ENCODE assay signal across 9 cellular contexts in genomic region chr1:155049651-155050559, GRCh38. TPM values are rescaled to one million over a fixed set of nuclear protein-coding genes. Genes with fewer than 3 reads are reported as not detected.
DNase-seq lines count a peak whose midpoint lies in the region; ATAC-seq, FAIRE-seq and TF ChIP-seq lines count a peak whose summit lies in the region.
"Had no signal": no experiment of that assay in that cellular context is flagged by ENCODE, and none has a peak within 500 bp of the region (broad histone marks: within the 10 kb centered on the region; RNA-seq: fewer than 3 reads in every experiment).

No MANE protein-coding gene starts in this region.

- 16 to 33% methylated on average over 4 to 10 of the region's 10 CpGs for WGBS in testis, 2 donors

- DNase-seq in AG04450 (ENCODE audit: low read depth, low spot score) (no peak), keratinocyte (ENCODE audit: low read depth, low spot score) (no peak), testis (no peak), Ammon's horn (ENCODE audit: low spot score) (no peak), SW 1271 (lab: John Stamatoyannopoulos, UW) (no peak)
- DNase-seq in activated naive CD4-positive, alpha-beta T cell treated with anti-CD3 and anti-CD28 coated beads, Interleukin-2, amount 50 U/mL, for 72 hours (ENCODE audit: low spot score in 2 of 2) = no peak
- DNase-seq in stimulated activated naive CD4-positive, alpha-beta T cell treated with Interleukin-2 at 50 U/mL for 16 hours (lab: John Stamatoyannopoulos, UW) = no peak

- H3K4me3 ChIP-seq in AG04450 (ENCODE audit: low read depth, low read length) (peak overlapping the region; percentile 73), HEK293 (ENCODE audit: low read depth, low read length) (no peak overlapping the region; the same call in 1 of the 2 replicates), keratinocyte (ENCODE audit: control insufficient read depth in 2 of 3, extremely low read depth in 1 of 3, insufficient read depth in 2 of 3, low read depth in 1 of 3, low read length in 3 of 3) (peak overlapping the region in 1 of 3 experiments; percentile 84), testis (peak overlapping the region; percentile 67 to 82)

- no peak overlapping the region for H3K27ac ChIP-seq in AG04450 (ENCODE audit: low read depth, low read length)
- peak overlapping the region; percentile 27; the same call in 1 of the 2 replicates for H3K27ac ChIP-seq in HEK293 (ENCODE audit: extremely low read depth, low read depth, low read length)
- H3K27ac ChIP-seq in keratinocyte (ENCODE audit: control insufficient read depth, insufficient read depth, low read length) = peak overlapping the region; percentile 63
- peak overlapping the region; percentile 73 to 88 for H3K27ac ChIP-seq in testis

- intact Hi-C loops in testis (cut with DNase I; ENCODE audit: low total_unique reads) = no loop called here

- ATAC-seq in activated naive CD4-positive, alpha-beta T cell treated with anti-CD3 and anti-CD28 coated beads, Interleukin-2, amount 50 U/mL, for 72 hours = no peak

- POLR2A ChIA-PET in AG04450 (lab: Yijun Ruan, JAX) = interaction anchor here (0.6 to 1.4 kb wide), 2 partner anchors 113 to 125 kb away, joined by 4 to 8 read pairs; partner anchors contain the start of gene PMVK
- POLR2A ChIA-PET in HEK293 (lab: Yijun Ruan, JAX) = interaction anchor here (1.0 to 1.6 kb wide), 9 partner anchors 8 to 123 kb away, joined by 4 to 10 read pairs (median 6); partner anchors contain the start of genes EFNA3, KRTCAP2 and SHC1

- no peaks in the 10 kb centered on the region for H4K20me1 ChIP-seq in keratinocyte (ENCODE audit: control insufficient read depth, extremely low read depth, insufficient read depth, low read length)

- dilution Hi-C loops in keratinocyte (cut with MboI; ENCODE audit: extremely low pct_ligation_motif_present, low sequenced_read_pairs) = no loop called here

- H3K4me2 ChIP-seq in keratinocyte (ENCODE audit: control insufficient read depth, extremely low read depth, insufficient read depth, low read depth, low read length) = peak overlapping the region; percentile 98

- H3K9me1 ChIP-seq in keratinocyte (ENCODE audit: control insufficient read depth, extremely low read depth, insufficient read depth, low read length) = no peaks in the 10 kb centered on the region

- H3K27ac Mint-ChIP-seq in activated naive CD4-positive, alpha-beta T cell treated with anti-CD3 and anti-CD28 coated beads, Interleukin-2, amount 50 U/mL, for 72 hours = peak overlapping the region; percentile 29 to 75

- H3K9me3 ChIP-seq in AG04450 (ENCODE audit: control insufficient read depth, insufficient read depth, low read length) (no peaks in the 10 kb centered on the region; the same call in 1 of the 2 replicates), HEK293 (ENCODE audit: control insufficient read depth, insufficient read depth, low read depth, low read length) (no peaks in the 10 kb centered on the region), keratinocyte (ENCODE audit: control insufficient read depth, low read depth, low read length) (no peaks in the 10 kb centered on the region), testis (no peaks in the 10 kb centered on the region)

- H3K9me3 Mint-ChIP-seq in activated naive CD4-positive, alpha-beta T cell treated with anti-CD3 and anti-CD28 coated beads, Interleukin-2, amount 50 U/mL, for 72 hours = no peaks in the 10 kb centered on the region

- FAIRE-seq in keratinocyte (lab: Jason Lieb, UNC) = peak; percentile 46

- peaks cover 9% of the 10 kb centered on the region for H3K4me1 ChIP-seq in HEK293 (ENCODE audit: control insufficient read depth, insufficient read depth, low read length)
- peaks cover 37% of the 10 kb centered on the region for H3K4me1 ChIP-seq in keratinocyte (ENCODE audit: control insufficient read depth, extremely low read depth, insufficient read depth, low read length)
- peaks cover 21% of the 10 kb centered on the region for H3K4me1 ChIP-seq in testis

- H3K79me2 ChIP-seq in keratinocyte (ENCODE audit: control insufficient read depth, insufficient read depth, low read length) = peaks cover 26% of the 10 kb centered on the region

- TF ChIP-seq POLR2A in testis (IDR thresholded peaks at IDR 0.05) = no peak

- peak overlapping the region; percentile 94 for H2AFZ ChIP-seq in keratinocyte (ENCODE audit: control insufficient read depth, low read length)

- CTCF ChIA-PET in AG04450 (lab: Charles Lee) = interaction anchor here (1.0 to 3.7 kb wide), 12 partner anchors 8 to 55 kb away, joined by 3 to 19 read pairs (median 4); partner anchors contain the start of genes EFNA3 and EFNA4
- CTCF ChIA-PET in HEK293 (lab: Yijun Ruan, JAX) = interaction anchor here (0.7 to 9.2 kb wide), 20 partner anchors 8 to 157 kb away, joined by 3 to 94 read pairs (median 4); partner anchors contain the start of genes PBXIP1 and ZBTB7B

- no peaks in the 10 kb centered on the region for H3K27me3 ChIP-seq in AG04450 (ENCODE audit: control insufficient read depth, insufficient read depth, low read length)
- H3K27me3 ChIP-seq in keratinocyte (ENCODE audit: control insufficient read depth, extremely low read depth, insufficient read depth, low read length) = no peaks in the 10 kb centered on the region
- no peaks in the 10 kb centered on the region for H3K27me3 ChIP-seq in testis

- peaks cover 0 to 15% of the 10 kb centered on the region in 2 experiments; a peak in 1 of 3 replicates for H3K36me3 ChIP-seq in HEK293 (ENCODE audit: control insufficient read depth in 2 of 2, insufficient read depth in 1 of 2, low read length in 2 of 2)
- peaks cover 0 to 5% of the 10 kb centered on the region in 2 experiments for H3K36me3 ChIP-seq in keratinocyte (ENCODE audit: control insufficient read depth in 2 of 2, extremely low read depth in 1 of 2, insufficient read depth in 2 of 2, low read length in 2 of 2)
- H3K36me3 ChIP-seq in testis (ENCODE audit: low read depth, missing control alignments) = no peaks in the 10 kb centered on the region

- H3K36me3 Mint-ChIP-seq in activated naive CD4-positive, alpha-beta T cell treated with anti-CD3 and anti-CD28 coated beads, Interleukin-2, amount 50 U/mL, for 72 hours = no peaks in the 10 kb centered on the region

- TF ChIP-seq CTCF in AG04450 (IDR thresholded peaks at IDR 0.05; ENCODE audit: low read depth, low read length) = no peak
- no peak for TF ChIP-seq CTCF in HEK293 (tag by site-specific recombination; IDR thresholded peaks at IDR 0.05)
- no peak for TF ChIP-seq CTCF in keratinocyte (optimal IDR thresholded peaks at IDR 0.05 in 1 of 3, IDR thresholded peaks at IDR 0.05 in 1 of 3, conservative IDR thresholded peaks at IDR 0.05 in 1 of 3; ENCODE audit: extremely low read depth in 1 of 3, insufficient read depth in 2 of 3, low read length in 3 of 3)
- TF ChIP-seq CTCF in testis (IDR thresholded peaks at IDR 0.05) = no peak

- peak overlapping the region; percentile 75 for H3K9ac ChIP-seq in keratinocyte (ENCODE audit: control insufficient read depth, extremely low read depth, insufficient read depth, low read length)

RNA-seq across cellular contexts. Expression of gene ADAM15, which starts 1.2 kb away (rescaled TPM):
- polyA plus RNA-seq in AG04450 (2011; rRNA removed) (25.9 and 37.5 TPM in 2 replicates), keratinocyte (130 to 280 TPM (median 131 TPM) in 3 replicates), testis (ENCODE audit: insufficient read depth, low read depth, low replicate concordance) (42.6 TPM)
- 60.1 and 73.7 TPM in 2 replicates for polyA minus RNA-seq in AG04450 (2011; rRNA and poly(A)+ RNA removed)
- total RNA-seq in activated naive CD4-positive, alpha-beta T cell treated with anti-CD3 and anti-CD28 coated beads, Interleukin-2, amount 50 U/mL, for 72 hours = 10 to 100 TPM; 49.9 to 52.8 TPM
- 106 TPM for polyA plus RNA-seq in keratinocyte (2011; ENCODE audit: low read depth)
- polyA plus RNA-seq in keratinocyte (2011; cell fraction: cytosol; rRNA removed) = 98.3 and 169 TPM in 2 replicates
- 313 and 412 TPM in 2 replicates for polyA plus RNA-seq in keratinocyte (2011; cell fraction: nucleus; rRNA removed)
- polyA plus RNA-seq in keratinocyte (2012; ENCODE audit: low replicate concordance) = 166 and 194 TPM in 2 replicates
- 269 to 455 TPM (median 448 TPM) in 3 replicates for polyA minus RNA-seq in keratinocyte
- polyA minus RNA-seq in keratinocyte (2011; cell fraction: cytosol; rRNA and poly(A)+ RNA removed) = 471 TPM
- 347 and 394 TPM in 2 replicates for polyA minus RNA-seq in keratinocyte (2011; cell fraction: nucleus; rRNA and poly(A)+ RNA removed)
- 10 to 100 TPM; 30.7 to 34.5 TPM for total RNA-seq in testis

RNA-seq across cellular contexts. Expression of gene EFNA4, which starts 13.6 kb away (rescaled TPM):
- polyA plus RNA-seq in AG04450 (2011; rRNA removed) = 10.1 and 12.9 TPM in 2 replicates
- 8.8 and 8.9 TPM in 2 replicates for polyA minus RNA-seq in AG04450 (2011; rRNA and poly(A)+ RNA removed)
- 1 to 10 TPM; 5.7 to 9.5 TPM for total RNA-seq in activated naive CD4-positive, alpha-beta T cell treated with anti-CD3 and anti-CD28 coated beads, Interleukin-2, amount 50 U/mL, for 72 hours
- 7.6 to 11.0 TPM (median 9.9 TPM) in 3 replicates for polyA plus RNA-seq in keratinocyte
- polyA plus RNA-seq in keratinocyte (2011; ENCODE audit: low read depth) = 7.7 TPM
- 5.6 and 8.1 TPM in 2 replicates for polyA plus RNA-seq in keratinocyte (2011; cell fraction: cytosol; rRNA removed)
- polyA plus RNA-seq in keratinocyte (2011; cell fraction: nucleus; rRNA removed) = 13.7 and 15.9 TPM in 2 replicates
- 7.2 and 12.3 TPM in 2 replicates for polyA plus RNA-seq in keratinocyte (2012; ENCODE audit: low replicate concordance)
- polyA minus RNA-seq in keratinocyte = 5.4 to 9.9 TPM (median 7.6 TPM) in 3 replicates
- polyA minus RNA-seq in keratinocyte (2011; cell fraction: cytosol; rRNA and poly(A)+ RNA removed) = 12.3 TPM
- polyA minus RNA-seq in keratinocyte (2011; cell fraction: nucleus; rRNA and poly(A)+ RNA removed) = 7.3 and 8.2 TPM in 2 replicates
- 1 to 10 TPM; 5.3 to 6.9 TPM for total RNA-seq in testis
- 6.0 TPM for polyA plus RNA-seq in testis (ENCODE audit: insufficient read depth, low read depth, low replicate concordance)

RNA-seq across cellular contexts. Expression of gene DCST1, which starts 16.3 kb away (rescaled TPM):
- not detected in 2 replicates for polyA plus RNA-seq in AG04450 (2011; rRNA removed)
- polyA minus RNA-seq in AG04450 (2011; rRNA and poly(A)+ RNA removed) = not detected in 2 replicates
- total RNA-seq in activated naive CD4-positive, alpha-beta T cell treated with anti-CD3 and anti-CD28 coated beads, Interleukin-2, amount 50 U/mL, for 72 hours = under 1 TPM in 1 of 2 donors, not detected in 1; 0.34 TPM
- polyA plus RNA-seq in keratinocyte = 0.05 TPM in 1 of 3 replicates, not detected in the others
- polyA plus RNA-seq in keratinocyte (2011; ENCODE audit: low read depth) = not detected
- not detected in 2 replicates for polyA plus RNA-seq in keratinocyte (2011; cell fraction: cytosol; rRNA removed)
- polyA plus RNA-seq in keratinocyte (2011; cell fraction: nucleus; rRNA removed) = 0.11 and 0.27 TPM in 2 replicates
- 0.14 TPM in 1 of 2 replicates, not detected in the other for polyA plus RNA-seq in keratinocyte (2012; ENCODE audit: low replicate concordance)
- 0.43 TPM in 1 of 3 replicates, not detected in the others for polyA minus RNA-seq in keratinocyte
- polyA minus RNA-seq in keratinocyte (2011; cell fraction: cytosol; rRNA and poly(A)+ RNA removed) = not detected
- not detected in 2 replicates for polyA minus RNA-seq in keratinocyte (2011; cell fraction: nucleus; rRNA and poly(A)+ RNA removed)
- total RNA-seq in testis = 1 to 10 TPM; 4.5 to 9.4 TPM
- polyA plus RNA-seq in testis (ENCODE audit: insufficient read depth, low read depth, low replicate concordance) = 15.2 TPM
- total RNA-seq: pulmonary artery endothelial cell had no signal

RNA-seq across cellular contexts. Expression of gene DCST2, which starts 16.3 kb away (rescaled TPM):
- 0.07 and 0.19 TPM in 2 replicates for polyA plus RNA-seq in AG04450 (2011; rRNA removed)
- polyA minus RNA-seq in AG04450 (2011; rRNA and poly(A)+ RNA removed) = 0.09 and 0.39 TPM in 2 replicates
- 1 to 10 TPM; 1.5 to 1.8 TPM for total RNA-seq in activated naive CD4-positive, alpha-beta T cell treated with anti-CD3 and anti-CD28 coated beads, Interleukin-2, amount 50 U/mL, for 72 hours
- 0.11 to 0.46 TPM (median 0.14 TPM) in 3 replicates for polyA plus RNA-seq in keratinocyte
- polyA plus RNA-seq in keratinocyte (2011; ENCODE audit: low read depth) = 0.20 TPM
- 0.06 TPM in 1 of 2 replicates, not detected in the other for polyA plus RNA-seq in keratinocyte (2011; cell fraction: cytosol; rRNA removed)
- 1.0 and 1.1 TPM in 2 replicates for polyA plus RNA-seq in keratinocyte (2011; cell fraction: nucleus; rRNA removed)
- 0.13 and 1.3 TPM in 2 replicates for polyA plus RNA-seq in keratinocyte (2012; ENCODE audit: low replicate concordance)
- polyA minus RNA-seq in keratinocyte = 0.16 TPM in 1 of 3 replicates, not detected in the others
- polyA minus RNA-seq in keratinocyte (2011; cell fraction: cytosol; rRNA and poly(A)+ RNA removed) = not detected
- not detected in 2 replicates for polyA minus RNA-seq in keratinocyte (2011; cell fraction: nucleus; rRNA and poly(A)+ RNA removed)
- 10 to 100 TPM in 1 of 2 donors, 1 to 10 TPM in 1; 9.9 to 14.4 TPM for total RNA-seq in testis
- polyA plus RNA-seq in testis (ENCODE audit: insufficient read depth, low read depth, low replicate concordance) = 20.4 TPM

RNA-seq across cellular contexts. Expression of gene EFNA3, which starts 28.7 kb away (rescaled TPM):
- polyA plus RNA-seq in AG04450 (2011; rRNA removed) = 0.51 and 0.56 TPM in 2 replicates
- polyA minus RNA-seq in AG04450 (2011; rRNA and poly(A)+ RNA removed) = 0.60 and 0.91 TPM in 2 replicates
- 10 to 100 TPM in 1 of 2 donors, 1 to 10 TPM in 1; 1.7 to 12.6 TPM for total RNA-seq in activated naive CD4-positive, alpha-beta T cell treated with anti-CD3 and anti-CD28 coated beads, Interleukin-2, amount 50 U/mL, for 72 hours
- polyA plus RNA-seq in keratinocyte = 3.3 to 9.0 TPM (median 4.4 TPM) in 3 replicates
- polyA plus RNA-seq in keratinocyte (2011; ENCODE audit: low read depth) = 11.6 TPM
- polyA plus RNA-seq in keratinocyte (2011; cell fraction: cytosol; rRNA removed) = 4.9 and 6.5 TPM in 2 replicates
- polyA plus RNA-seq in keratinocyte (2011; cell fraction: nucleus; rRNA removed) = 4.7 and 4.9 TPM in 2 replicates
- polyA plus RNA-seq in keratinocyte (2012; ENCODE audit: low replicate concordance) = 3.9 and 47.4 TPM in 2 replicates
- 3.6 to 8.3 TPM (median 4.2 TPM) in 3 replicates for polyA minus RNA-seq in keratinocyte
- polyA minus RNA-seq in keratinocyte (2011; cell fraction: cytosol; rRNA and poly(A)+ RNA removed) = 5.0 TPM
- polyA minus RNA-seq in keratinocyte (2011; cell fraction: nucleus; rRNA and poly(A)+ RNA removed) = 2.5 and 2.8 TPM in 2 replicates
- total RNA-seq in testis = 1 to 10 TPM; 7.5 to 7.7 TPM
- polyA plus RNA-seq in testis (ENCODE audit: insufficient read depth, low read depth, low replicate concordance) = 9.9 TPM

Comparison
In these comparisons a context has a peak if more than half of its experiments do, and no peak if none do; other contexts are left out.
1. RNA of gene DCST1, which starts 16.3 kb away (polyA plus RNA-seq): 15.2 TPM in testis (single experiment); 0.05 to 0.27 TPM in keratinocyte and not detected in AG04450; every median in the first group is over 10 times any median in the second.